ENCODE assay signal across 23 cellular contexts in the genomic region with DNA sequence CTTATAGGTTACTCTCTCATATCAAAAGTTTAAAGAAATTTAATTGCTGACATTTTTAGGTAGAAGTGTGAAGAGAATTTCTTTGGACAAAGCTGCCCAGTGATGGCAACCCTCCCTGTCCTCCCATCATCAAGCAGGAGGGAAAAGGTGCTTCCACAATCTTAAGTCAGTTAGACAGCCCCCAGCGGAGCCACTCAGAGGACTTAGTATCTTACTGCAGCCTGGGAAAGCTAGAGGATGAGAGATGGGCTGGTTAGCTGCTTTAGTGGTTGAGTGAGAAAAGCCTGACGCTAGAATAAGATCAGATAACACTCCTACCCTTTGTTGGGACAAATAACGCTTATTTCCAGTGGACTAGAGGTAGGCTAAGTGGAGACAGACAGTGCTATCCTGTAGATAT.
"Had no signal": no experiment of that assay in that cellular context is flagged by ENCODE, and none has a peak within 500 bp of the region (broad histone marks: within the 10 kb centered on the region; RNA-seq: fewer than 3 reads in every experiment).

No MANE protein-coding gene starts in this region.

- H3K27ac Mint-ChIP-seq: effector memory CD8-positive, alpha-beta T cell; naive thymus-derived CD4-positive, alpha-beta T cell; nephron; stimulated activated naive B cell treated with anti-CD40 and anti-IgM and Interleukin-4, amounts not matched to agents 10 μg/mL and 1 μg/mL and 100 μg/mL, for 72 hours; stimulated activated naive CD8-positive, alpha-beta T cell treated with anti-CD3 and anti-CD28 coated beads, Interleukin-15, Interleukin-2, amounts not matched to agents 100 ng/mL and 50 ng/mL, for 24 hours had no signal

- ATAC-seq: effector memory CD8-positive, alpha-beta T cell; gastrocnemius medialis; left cardiac atrium; left lung; naive thymus-derived CD4-positive, alpha-beta T cell; right cardiac atrium; stimulated activated naive B cell treated with anti-CD40 and anti-IgM and Interleukin-4, amounts not matched to agents 10 μg/mL and 1 μg/mL and 100 μg/mL, for 72 hours; upper lobe of right lung had no signal

- H3K27ac ChIP-seq: gastrocnemius medialis, left lung, parathyroid adenoma, prostate gland, sigmoid colon, thoracic aorta, transverse colon, upper lobe of right lung, uterus had no signal

- H3K27me3 Mint-ChIP-seq: effector memory CD8-positive, alpha-beta T cell; naive thymus-derived CD4-positive, alpha-beta T cell; stimulated activated naive B cell treated with anti-CD40 and anti-IgM and Interleukin-4, amounts not matched to agents 10 μg/mL and 1 μg/mL and 100 μg/mL, for 72 hours; stimulated activated naive CD8-positive, alpha-beta T cell treated with anti-CD3 and anti-CD28 coated beads, Interleukin-15, Interleukin-2, amounts not matched to agents 100 ng/mL and 50 ng/mL, for 24 hours had no signal

- H3K36me3 ChIP-seq: gastrocnemius medialis, left lung, prostate gland, sigmoid colon, thoracic aorta, transverse colon, upper lobe of right lung had no signal

- H2AFZ ChIP-seq: parathyroid adenoma had no signal

- H3K27me3 ChIP-seq: gastrocnemius medialis, left lung, sigmoid colon, transverse colon, upper lobe of right lung, uterus had no signal

- H3K9ac ChIP-seq: parathyroid adenoma had no signal

- DNase-seq: cerebellar nuclear complex; cortex of kidney; effector memory CD8-positive, alpha-beta T cell; gastrocnemius medialis; head of caudate nucleus; left cardiac atrium; left lung; mesenchymal stem cell; midbrain; naive thymus-derived CD4-positive, alpha-beta T cell; occipital lobe; right cardiac atrium; sigmoid colon; stimulated activated CD4-positive, alpha-beta T cell treated with anti-CD3 and anti-CD28 coated beads, Interleukin-4, amount 100 ng/mL, for 4 hours; stimulated activated naive B cell treated with anti-CD40 and anti-IgM and Interleukin-4, amounts not matched to agents 10 μg/mL and 1 μg/mL and 100 μg/mL, for 72 hours; transverse colon; upper lobe of right lung; uterus had no signal

- H3K4me3 Mint-ChIP-seq: effector memory CD8-positive, alpha-beta T cell; naive thymus-derived CD4-positive, alpha-beta T cell; nephron; stimulated activated naive B cell treated with anti-CD40 and anti-IgM and Interleukin-4, amounts not matched to agents 10 μg/mL and 1 μg/mL and 100 μg/mL, for 72 hours; stimulated activated naive CD8-positive, alpha-beta T cell treated with anti-CD3 and anti-CD28 coated beads, Interleukin-15, Interleukin-2, amounts not matched to agents 100 ng/mL and 50 ng/mL, for 24 hours had no signal

- H3K79me2 ChIP-seq: parathyroid adenoma had no signal

- H3K4me1 ChIP-seq: gastrocnemius medialis, left lung, parathyroid adenoma, prostate gland, upper lobe of right lung had no signal

- H3K36me3 Mint-ChIP-seq: naive thymus-derived CD4-positive, alpha-beta T cell; stimulated activated naive B cell treated with anti-CD40 and anti-IgM and Interleukin-4, amounts not matched to agents 10 μg/mL and 1 μg/mL and 100 μg/mL, for 72 hours had no signal

- H3K9me3 Mint-ChIP-seq: nephron; stimulated activated naive B cell treated with anti-CD40 and anti-IgM and Interleukin-4, amounts not matched to agents 10 μg/mL and 1 μg/mL and 100 μg/mL, for 72 hours; stimulated activated naive CD8-positive, alpha-beta T cell treated with anti-CD3 and anti-CD28 coated beads, Interleukin-15, Interleukin-2, amounts not matched to agents 100 ng/mL and 50 ng/mL, for 24 hours had no signal

- H3K4me3 ChIP-seq: gastrocnemius medialis, left lung, prostate gland, sigmoid colon, thoracic aorta, transverse colon, upper lobe of right lung, uterus had no signal

- H3K9me3 ChIP-seq: gastrocnemius medialis, left lung, prostate gland, sigmoid colon, thoracic aorta, transverse colon, upper lobe of right lung, uterus had no signal

- H3K4me1 Mint-ChIP-seq: naive thymus-derived CD4-positive, alpha-beta T cell; nephron; stimulated activated naive B cell treated with anti-CD40 and anti-IgM and Interleukin-4, amounts not matched to agents 10 μg/mL and 1 μg/mL and 100 μg/mL, for 72 hours had no signal
